Comparison of ENCODE assay signal across 8 cellular contexts in the genomic region with DNA sequence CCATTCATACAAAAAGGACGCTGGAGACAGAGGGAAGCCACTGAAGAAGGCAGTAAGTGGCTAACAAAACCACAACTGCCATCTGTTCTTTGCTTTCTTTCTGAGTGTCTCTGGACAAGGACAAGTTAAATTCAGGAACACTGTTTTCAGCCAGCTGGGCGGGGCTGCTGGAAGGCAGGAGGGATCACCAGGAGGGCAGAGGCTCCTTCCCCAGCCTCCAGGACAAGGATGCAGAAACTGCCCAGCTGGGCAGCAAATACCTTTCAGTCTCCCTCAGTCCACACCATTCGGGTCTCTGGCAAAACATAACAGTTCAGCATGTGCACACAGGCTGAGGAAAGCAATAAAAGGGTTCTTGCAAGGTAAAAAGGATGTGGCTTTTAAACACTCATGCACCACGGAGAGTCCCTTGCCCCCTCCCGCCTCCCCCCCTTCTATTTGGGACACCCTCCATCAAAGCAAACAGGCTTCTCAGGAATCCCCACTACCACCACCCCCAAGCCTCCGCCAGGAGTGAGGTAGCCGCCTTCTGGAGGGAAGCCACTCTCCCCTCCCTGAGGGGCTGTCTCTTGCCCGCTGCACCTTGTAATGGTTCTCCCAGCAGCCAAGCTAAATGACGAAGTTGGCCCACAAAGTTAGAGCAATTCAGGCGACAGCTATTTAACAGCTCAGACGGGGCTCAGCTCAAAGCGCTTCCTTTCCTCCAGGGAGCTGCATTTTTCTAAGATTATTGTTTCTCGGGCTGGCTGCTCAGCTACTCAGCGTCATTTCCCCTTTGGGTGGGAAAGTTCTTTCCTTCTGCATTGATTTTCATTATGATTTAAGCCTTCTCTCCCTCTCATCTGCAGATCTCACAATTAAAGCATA. TPM values are rescaled to one million over a fixed set of nuclear protein-coding genes. Genes with fewer than 3 reads are reported as not detected.
DNase-seq lines count a peak whose midpoint lies in the region; ATAC-seq, FAIRE-seq and TF ChIP-seq lines count a peak whose summit lies in the region.

No MANE protein-coding gene starts in this region.

- H3K36me3 ChIP-seq in right atrium auricular region: peaks cover 5% of the 10 kb centered on the region
- no peaks in the 10 kb centered on the region for H3K36me3 ChIP-seq in small intestine (ENCODE audit: control insufficient read depth in 2 of 2, insufficient read depth in 2 of 2, low read length in 2 of 2)

- no peak for FAIRE-seq in small intestine (lab: Jason Lieb, UNC)

- TF ChIP-seq CTCF in right atrium auricular region (IDR thresholded peaks at IDR 0.05): no peak

- H3K27me3 ChIP-seq in right atrium auricular region (no peaks in the 10 kb centered on the region), small intestine (ENCODE audit: control insufficient read depth in 2 of 2, insufficient read depth in 2 of 2, low read length in 2 of 2) (no peaks in the 10 kb centered on the region)

- DNase-seq in RPMI7951 (ENCODE audit: low read depth) (peak; percentile 93), right atrium auricular region (ENCODE audit: low spot score) (peak; percentile 87), small intestine (peak; percentile 26), middle frontal gyrus (ENCODE audit: extremely low spot score, low spot score) (no peak)
- DNase-seq in activated naive CD4-positive, alpha-beta T cell treated with Interleukin-2 at 50 U/mL for 16 hours: peak; percentile 60

- 25 to 64% (median 45%) methylated on average over 14 of the region's 14 CpGs for WGBS in small intestine, 3 donors

- H3K9me3 ChIP-seq in right atrium auricular region (no peaks in the 10 kb centered on the region), small intestine (ENCODE audit: control insufficient read depth, low read depth) (no peaks in the 10 kb centered on the region)

- H3K4me3 ChIP-seq in right atrium auricular region: peak overlapping the region; percentile 19 to 87
- no peak overlapping the region for H3K4me3 ChIP-seq in small intestine (ENCODE audit: low read depth in 1 of 2, low read length in 2 of 2)

- ATAC-seq in GM18870 (IDR thresholded peaks at IDR 0.05; ENCODE audit: unreplicated experiment) (peak; percentile 35), HG03135 (IDR thresholded peaks at IDR 0.05; ENCODE audit: unreplicated experiment) (no peak), GM21381 (IDR thresholded peaks at IDR 0.05; ENCODE audit: unreplicated experiment) (no peak)

- H3K4me1 ChIP-seq in right atrium auricular region: peaks cover 0 to 82% of the 10 kb centered on the region in 2 donors
- H3K4me1 ChIP-seq in small intestine (ENCODE audit: control insufficient read depth in 2 of 2, insufficient read depth in 1 of 2, low read depth in 1 of 2, low read length in 1 of 2): peaks cover 0 to 4% of the 10 kb centered on the region in 2 donors

- peak overlapping the region; percentile 93 to 95 for H3K27ac ChIP-seq in right atrium auricular region
- peak overlapping the region; percentile 35 to 83 for H3K27ac ChIP-seq in small intestine (ENCODE audit: low read depth in 1 of 2, low read length in 1 of 2)

RNA-seq across cellular contexts. Expression of gene HEG1, which starts 3.8 kb away (rescaled TPM):
- 27.4 and 29.3 TPM in 2 replicates for total RNA-seq in RPMI7951 (2014; rRNA removed; shearing (Covaris generic))
- total RNA-seq in right atrium auricular region: 100 to 1,000 TPM; 202 to 210 TPM
- 10 to 100 TPM in 1 of 3 donors, under 1 TPM in 2; 0.27 to 16.6 (median 0.45) TPM for polyA plus RNA-seq in small intestine

Comparison
In these comparisons a context has a peak if more than half of its experiments do, and no peak if none do; other contexts are left out.
1. H3K4me3 ChIP-seq: peak in right atrium auricular region (2 of 2); none in small intestine (0 of 2).